ENCODE assay signal across 31 cellular contexts in the genomic region with DNA sequence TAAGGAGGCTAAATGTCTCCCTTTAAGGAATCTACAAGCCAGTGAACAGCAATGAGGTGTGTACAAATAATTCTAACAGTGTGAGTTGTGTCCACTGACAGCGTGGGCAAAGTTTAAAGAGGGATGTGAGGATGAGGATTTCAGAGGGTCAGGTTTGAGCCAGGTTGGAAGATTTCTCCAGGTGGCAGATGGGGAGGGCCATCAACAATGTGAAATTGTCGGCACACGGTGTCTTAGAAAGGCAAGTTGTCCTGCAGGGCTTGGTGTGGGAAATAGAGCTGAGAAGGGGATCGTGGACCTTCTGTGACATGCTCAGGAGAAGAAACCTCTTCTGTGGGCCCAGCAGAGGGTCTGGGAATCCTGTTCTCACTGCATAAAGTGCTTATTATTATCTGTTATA. TPM values are rescaled to one million over a fixed set of nuclear protein-coding genes. Genes with fewer than 3 reads are reported as not detected.
"Had no signal": no experiment of that assay in that cellular context is flagged by ENCODE, and none has a peak within 500 bp of the region (broad histone marks: within the 10 kb centered on the region; RNA-seq: fewer than 3 reads in every experiment).

No MANE protein-coding gene starts in this region.

- H3K27me3 ChIP-seq: neural progenitor cell, ovary, right lobe of liver, sigmoid colon, testis, tibial artery, transverse colon, upper lobe of right lung, uterus had no signal

- H3K27ac ChIP-seq: neural progenitor cell, ovary, parathyroid adenoma, psoas muscle, right lobe of liver, sigmoid colon, spleen, suprapubic skin, testis, tibial artery, transverse colon, upper lobe of right lung, uterus had no signal

- H3K4me1 ChIP-seq: neural progenitor cell, parathyroid adenoma, psoas muscle, sigmoid colon, spleen, suprapubic skin, testis, tibial artery, transverse colon, upper lobe of right lung, uterus had no signal

- H3K4me3 ChIP-seq: neural progenitor cell, ovary, psoas muscle, right lobe of liver, sigmoid colon, smooth muscle cell, spleen, suprapubic skin, testis, tibial artery, transverse colon, upper lobe of right lung, uterus had no signal

- H3K4me3 Mint-ChIP-seq: natural killer cell; nephron; neural progenitor cell; stimulated activated memory B cell treated with anti-CD40 and anti-IgM and Interleukin-4, amounts not matched to agents 10 μg/mL and 1 μg/mL and 100 μg/mL, for 72 hours; stimulated activated naive CD8-positive, alpha-beta T cell treated with anti-CD3 and anti-CD28 coated beads, Interleukin-15, amount 100 ng/mL, for 72 hours; type B pancreatic cell had no signal

- H3K9ac ChIP-seq: neural progenitor cell, parathyroid adenoma had no signal

- H3K27ac Mint-ChIP-seq: natural killer cell; nephron; neural progenitor cell; progenitor cell of endocrine pancreas; stimulated activated memory B cell treated with anti-CD40 and anti-IgM and Interleukin-4, amounts not matched to agents 10 μg/mL and 1 μg/mL and 100 μg/mL, for 72 hours; stimulated activated naive CD8-positive, alpha-beta T cell treated with anti-CD3 and anti-CD28 coated beads, Interleukin-15, amount 100 ng/mL, for 72 hours; type B pancreatic cell had no signal

- H3K36me3 ChIP-seq: neural progenitor cell, ovary, right lobe of liver, sigmoid colon, spleen, suprapubic skin, tibial artery, transverse colon, upper lobe of right lung, uterus had no signal

- H3K79me2 ChIP-seq: parathyroid adenoma had no signal

- H3K9me3 Mint-ChIP-seq: natural killer cell; stimulated activated memory B cell treated with anti-CD40 and anti-IgM and Interleukin-4, amounts not matched to agents 10 μg/mL and 1 μg/mL and 100 μg/mL, for 72 hours; type B pancreatic cell had no signal

- H3K36me3 Mint-ChIP-seq: natural killer cell; neural progenitor cell; stimulated activated memory B cell treated with anti-CD40 and anti-IgM and Interleukin-4, amounts not matched to agents 10 μg/mL and 1 μg/mL and 100 μg/mL, for 72 hours had no signal

- DNase-seq: natural killer cell; occipital lobe; ovary; posterior cingulate gyrus; psoas muscle; right cardiac atrium; right lobe of liver; sigmoid colon; spleen; stimulated activated CD4-positive, alpha-beta T cell treated with anti-CD3 and anti-CD28 coated beads, Interleukin-12 subunit alpha, Interleukin-12 subunit beta, amount 100 ng/mL, for 4 hours; stimulated activated CD4-positive, alpha-beta T cell treated with anti-CD3 and anti-CD28 coated beads, Interleukin-1b, Interleukin-23, amount 100 ng/mL, for 48 hours; stimulated activated CD4-positive, alpha-beta T cell treated with anti-CD3 and anti-CD28 coated beads, Interleukin-4, amount 100 ng/mL, for 1 hour; stimulated activated CD4-positive, alpha-beta T cell treated with anti-CD3 and anti-CD28 coated beads, Interleukin-4, amount 100 ng/mL, for 4 hours; stimulated activated CD8-positive, alpha-beta memory T cell treated with anti-CD3 and anti-CD28 coated beads, Interleukin-4, amount 100 ng/mL, for 48 hours; stimulated activated naive CD4-positive, alpha-beta T cell; stimulated activated naive CD8-positive, alpha-beta T cell treated with anti-CD3 and anti-CD28 coated beads, Interleukin-15, amount 100 ng/mL, for 72 hours; stimulated activated naive CD8-positive, alpha-beta T cell treated with anti-CD3 and anti-CD28 coated beads, Interleukin-15, Interleukin-2, amounts not matched to agents 100 U/mL and 50 U/mL, for 24 hours; substantia nigra; testis; tibial artery; transverse colon; upper lobe of right lung; uterus had no signal

- H3K4me1 Mint-ChIP-seq: natural killer cell; nephron; neural progenitor cell; stimulated activated memory B cell treated with anti-CD40 and anti-IgM and Interleukin-4, amounts not matched to agents 10 μg/mL and 1 μg/mL and 100 μg/mL, for 72 hours; stimulated activated naive CD8-positive, alpha-beta T cell treated with anti-CD3 and anti-CD28 coated beads, Interleukin-15, amount 100 ng/mL, for 72 hours had no signal

- H2AFZ ChIP-seq: neural progenitor cell, parathyroid adenoma had no signal

- H3K9me3 ChIP-seq: ovary, psoas muscle, right lobe of liver, sigmoid colon, suprapubic skin, testis, transverse colon, upper lobe of right lung, uterus had no signal

- H3K4me2 ChIP-seq: neural progenitor cell, smooth muscle cell had no signal

RNA-seq across cellular contexts. Expression of a gene that starts 52.1 kb away (rescaled TPM):
- total RNA-seq: right lobe of liver had no signal
